Comparison of ENCODE assay signal across 9 cellular contexts in the genomic region with DNA sequence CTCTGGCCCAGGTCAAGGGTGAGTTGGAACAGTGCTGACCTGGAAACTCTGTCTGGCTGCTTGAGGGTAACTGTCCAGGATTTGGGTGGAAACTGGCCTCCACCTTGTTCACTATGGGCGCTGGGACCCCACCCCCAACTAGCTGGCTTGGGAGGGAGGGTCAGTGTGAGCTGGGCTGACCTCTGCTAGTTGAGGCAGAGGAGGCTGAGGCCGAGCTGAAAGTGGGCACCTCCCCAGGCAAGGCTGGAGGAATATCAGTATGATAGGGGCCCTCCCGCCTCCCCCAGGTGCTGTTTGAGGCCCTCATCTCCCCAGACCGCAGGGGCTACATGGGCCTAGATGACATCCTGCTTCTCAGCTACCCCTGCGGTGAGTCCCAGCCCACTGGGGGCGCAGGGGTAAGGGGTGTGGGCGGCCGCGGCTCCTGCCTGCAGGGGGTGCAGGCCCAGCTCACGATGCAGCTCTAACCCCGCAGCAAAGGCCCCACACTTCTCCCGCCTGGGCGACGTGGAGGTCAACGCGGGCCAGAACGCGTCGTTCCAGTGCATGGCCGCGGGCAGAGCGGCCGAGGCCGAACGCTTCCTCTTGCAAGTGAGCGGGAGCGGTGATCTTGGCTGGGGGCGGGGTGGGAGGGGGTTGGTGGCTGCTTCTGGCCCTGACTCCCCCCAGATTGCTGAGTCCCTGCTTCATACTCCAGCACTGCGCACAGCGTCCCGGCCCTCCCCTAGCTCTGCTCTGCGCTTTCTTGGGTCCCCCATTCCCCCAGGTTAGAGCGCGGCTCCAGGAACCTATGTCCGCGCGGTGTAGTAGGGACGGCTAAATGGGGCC. TPM values are rescaled to one million over a fixed set of nuclear protein-coding genes. Genes with fewer than 3 reads are reported as not detected.
DNase-seq lines count a peak whose midpoint lies in the region; ATAC-seq, FAIRE-seq and TF ChIP-seq lines count a peak whose summit lies in the region.
"Had no signal": no experiment of that assay in that cellular context is flagged by ENCODE, and none has a peak within 500 bp of the region (broad histone marks: within the 10 kb centered on the region; RNA-seq: fewer than 3 reads in every experiment).

No MANE protein-coding gene starts in this region.

- TF ChIP-seq CTCF in H1 (IDR thresholded peaks at IDR 0.05; ENCODE audit: control extremely low read depth in 1 of 3, insufficient read depth in 1 of 3, low read depth in 1 of 3, low read length in 3 of 3), result peak in 1 of 3 experiments; percentile 15; a peak in 2 of 4 replicates
- no peak for TF ChIP-seq CTCF in uterus (IDR thresholded peaks at IDR 0.05)

- no peak overlapping the region; the same call in 1 of the 2 replicates for H2BK12ac ChIP-seq in H1 (ENCODE audit: low read depth, low read length)

- H3K4me3 ChIP-seq in H1 (ENCODE audit: extremely low read depth in 1 of 4, insufficient read depth in 2 of 4, low read depth in 3 of 4, low read length in 4 of 4) (peak overlapping the region; percentile 47 to 69 (median 51)), mononuclear cell (ENCODE audit: low read length) (peak overlapping the region; percentile 10), uterus (peak overlapping the region; percentile 23 to 39)

- peak overlapping the region; percentile 59 for H3K4me3 Mint-ChIP-seq in activated T-cell treated with anti-CD3 and anti-CD28 coated beads, Interleukin-2, amount 50 U/mL, for 4 hours

- H3K23ac ChIP-seq in H1 (ENCODE audit: insufficient read length), result no peak overlapping the region

- no peak overlapping the region for H3K18ac ChIP-seq in H1 (ENCODE audit: extremely low read depth, low read length)

- peaks cover 0 to 8% of the 10 kb centered on the region in 2 experiments for H4K20me1 ChIP-seq in H1 (replicated peaks in 1 of 2; ENCODE audit: control insufficient read depth in 1 of 2, insufficient read depth in 2 of 2, low read length in 2 of 2)

- 14% methylated on average over 30 of the region's 38 CpGs; no CpG with 5 or more reads in 1 of the 2 experiments for WGBS in H1 (ENCODE audit: extremely low coverage in 1 of 2, insufficient coverage in 1 of 2, insufficient read length in 1 of 2, insufficient replicate concordance in 2 of 2, low coverage in 1 of 2, low lambda C conversion rate in 2 of 2, missing lambda C conversion rate in 1 of 2), 2 experiments

- H3K4me2 ChIP-seq in H1 (ENCODE audit: insufficient read depth in 1 of 2, low read depth in 2 of 2, low read length in 2 of 2), result peak overlapping the region; percentile 62 to 85

- H3K9me3 ChIP-seq in H1 (ENCODE audit: insufficient read depth in 2 of 2, low read depth in 1 of 2, low read length in 1 of 2) (no peaks in the 10 kb centered on the region), mononuclear cell (ENCODE audit: low read depth, low read length) (no peaks in the 10 kb centered on the region), uterus (no peaks in the 10 kb centered on the region)

- H3K4ac ChIP-seq in H1 (replicated peaks; ENCODE audit: insufficient read length, low read depth, low read length), result no peak overlapping the region

- H3K36me3 Mint-ChIP-seq in activated T-cell treated with anti-CD3 and anti-CD28 coated beads, Interleukin-2, amount 50 U/mL, for 4 hours (ENCODE audit: insufficient read depth), result no peaks in the 10 kb centered on the region

- H3K27me3 ChIP-seq in H1 (replicated peaks in 1 of 4; ENCODE audit: control insufficient read depth in 3 of 4, extremely low read depth in 1 of 4, insufficient read depth in 3 of 4, low read length in 3 of 4) (peaks cover 7 to 33% (median 27%) of the 10 kb centered on the region in 4 experiments), mononuclear cell (ENCODE audit: insufficient read depth, low read length) (peaks cover 34% of the 10 kb centered on the region), uterus (no peaks in the 10 kb centered on the region)

- peaks cover 14% of the 10 kb centered on the region; the same call in 1 of the 2 replicates for H3K23me2 ChIP-seq in H1 (ENCODE audit: low read depth, low read length)

- TF ChIP-seq POLR2A in H1 (IDR thresholded peaks at IDR 0.05; ENCODE audit: control extremely low read depth in 1 of 2, low read depth in 2 of 2, low read length in 2 of 2), result no peak
- no peak for TF ChIP-seq POLR2A in uterus (IDR thresholded peaks at IDR 0.05)

- peaks cover 8 to 23% (median 16%) of the 10 kb centered on the region in 4 experiments for H3K4me1 ChIP-seq in H1 (replicated peaks in 1 of 4; ENCODE audit: control insufficient read depth in 3 of 4, insufficient read depth in 4 of 4, low read length in 3 of 4)
- H3K4me1 ChIP-seq in mononuclear cell (ENCODE audit: insufficient read depth, low read length), result peaks cover 6% of the 10 kb centered on the region
- peaks cover 0 to 6% of the 10 kb centered on the region in 2 donors for H3K4me1 ChIP-seq in uterus

- H3K27ac ChIP-seq in H1 (ENCODE audit: low read depth, low read length), result no peak overlapping the region
- no peak overlapping the region for H3K27ac ChIP-seq in uterus

- H3K9ac ChIP-seq in H1 (replicated peaks in 1 of 4; ENCODE audit: extremely low read depth in 1 of 4, low read depth in 3 of 4, low read length in 3 of 4), result no peak overlapping the region

- intact Hi-C loops in uterus (cut with DNase I; ENCODE audit: low total_unique reads), result no loop called here

- TF ChIP-seq RAD21 in H1 (IDR thresholded peaks at IDR 0.05 in 1 of 2, conservative IDR thresholded peaks at IDR 0.05 in 1 of 2; ENCODE audit: low read depth in 2 of 2, low read length in 2 of 2), result no peak

- no peak overlapping the region for H3K14ac ChIP-seq in H1 (ENCODE audit: insufficient read length)

- H3K4me1 Mint-ChIP-seq in activated T-cell treated with anti-CD3 and anti-CD28 coated beads, Interleukin-2, amount 50 U/mL, for 4 hours (ENCODE audit: low read depth), result peaks cover 8% of the 10 kb centered on the region

- no peak overlapping the region for H2AK5ac ChIP-seq in H1 (ENCODE audit: low read depth, low read length)

- H3K79me2 ChIP-seq in H1 (ENCODE audit: control insufficient read depth in 1 of 2, insufficient read depth in 2 of 2, low read length in 2 of 2), result no peaks in the 10 kb centered on the region

- CTCF ChIA-PET in H1 (lab: Charles Lee; ENCODE audit: partially characterized antibody), result interaction anchor here (0.8 to 4.6 kb wide), 7 partner anchors 11 to 82 kb away, joined by 3 to 19 read pairs (median 5); no protein-coding TSS in a partner anchor

- H4K91ac ChIP-seq in H1 (replicated peaks; ENCODE audit: insufficient read length, low read length), result no peak overlapping the region

- ATAC-seq in activated T-cell treated with anti-CD3 and anti-CD28 coated beads, Interleukin-2, amount 50 U/mL, for 4 hours, result peak; percentile 47 to 55
- ATAC-seq in HG03175 (IDR thresholded peaks at IDR 0.05; ENCODE audit: unreplicated experiment), result no peak
- ATAC-seq in GM21576 (IDR thresholded peaks at IDR 0.05; ENCODE audit: unreplicated experiment), result no peak

- FAIRE-seq in H1 (lab: Jason Lieb, UNC) (no peak), HTR-8/SVneo (lab: Jason Lieb, UNC) (no peak)

- no peak overlapping the region for H4K5ac ChIP-seq in H1 (ENCODE audit: insufficient read length, low read depth, low read length)

- no peak for DNase-seq in activated T-cell treated with anti-CD3 and anti-CD28 coated beads, Interleukin-2, amount 50 U/mL, for 4 hours
- DNase-seq in activated T-cell treated with anti-CD3 and anti-CD28 coated beads, Interleukin-2, amount 50 U/mL, for 48 hours, result no peak
- DNase-seq in H1 (ENCODE audit: low read depth in 1 of 2, low spot score in 2 of 2) (no peak), uterus (no peak), HTR-8/SVneo (ENCODE audit: insufficient read length, low spot score) (no peak)
- DNase-seq: COR-L47 had no signal

- H3K56ac ChIP-seq in H1 (replicated peaks; ENCODE audit: insufficient read length, low read depth, low read length), result peak overlapping the region; percentile 63

- no peaks in the 10 kb centered on the region for H3K79me1 ChIP-seq in H1 (ENCODE audit: low read depth, low read length)

- H2BK120ac ChIP-seq in H1 (replicated peaks; ENCODE audit: low read depth, low read length), result no peak overlapping the region

- H4K8ac ChIP-seq in H1 (ENCODE audit: extremely low read depth, insufficient read depth, low read length), result peak overlapping the region; percentile 65

- TF ChIP-seq EP300 in H1 (IDR thresholded peaks at IDR 0.05; ENCODE audit: borderline replicate concordance in 1 of 2, low read depth in 2 of 2, low read length in 2 of 2), result no peak

- no peaks in the 10 kb centered on the region; a peak in 1 of 8 replicates for H3K36me3 ChIP-seq in H1 (ENCODE audit: control insufficient read depth in 2 of 4, insufficient read depth in 4 of 4, low read length in 3 of 4)
- no peaks in the 10 kb centered on the region for H3K36me3 ChIP-seq in uterus

- H2AFZ ChIP-seq in H1 (ENCODE audit: low read length), result no peak overlapping the region

- no peak overlapping the region for H2BK5ac ChIP-seq in H1 (ENCODE audit: low read depth, low read length)

- POLR2A ChIA-PET in H1 (lab: Charles Lee; ENCODE audit: partially characterized antibody), result interaction anchor here (1.1 to 2.6 kb wide), 4 partner anchors 9 to 29 kb away, joined by 3 to 11 read pairs (median 7); a partner anchor contains a TSS

- H2BK20ac ChIP-seq in H1 (ENCODE audit: low read length), result no peak overlapping the region

- no peak overlapping the region for H2BK15ac ChIP-seq in H1 (ENCODE audit: low read length)

- peaks cover 54% of the 10 kb centered on the region for H3K27me3 Mint-ChIP-seq in activated T-cell treated with anti-CD3 and anti-CD28 coated beads, Interleukin-2, amount 50 U/mL, for 4 hours (ENCODE audit: low read depth)

- H3K9me3 Mint-ChIP-seq in activated T-cell treated with anti-CD3 and anti-CD28 coated beads, Interleukin-2, amount 50 U/mL, for 4 hours, result no peaks in the 10 kb centered on the region

RNA-seq across cellular contexts. Expression of a gene that starts 22.9 kb away (rescaled TPM):
- total RNA-seq in activated T-cell treated with anti-CD3 and anti-CD28 coated beads, Interleukin-2, amount 50 U/mL, for 4 hours, result under 1 TPM; 0.19 to 0.78 (median 0.32) TPM
- total RNA-seq in H1 (2021; fragmentation: NEBNext Ultra II Directional; extraction: Animal tissue kit (Norgen Biotek cat#: 25700)), result 41.8 and 55.3 TPM in 2 replicates
- polyA plus RNA-seq in H1 (2011; rRNA removed), result 33.8 and 57.0 TPM in 2 replicates
- 41.3 TPM for polyA plus RNA-seq in H1 (2011; cell fraction: cytosol; rRNA removed)
- 84.9 TPM for polyA plus RNA-seq in H1 (2011; cell fraction: nucleus; rRNA removed)
- 23.1 to 40.3 TPM (median 37.9 TPM) in 4 replicates for polyA plus RNA-seq in H1 (2012, experiment 1 of 2)
- 38.4 TPM for polyA plus RNA-seq in H1 (2012, experiment 2 of 2)
- polyA plus RNA-seq in H1 (2013, experiment 1 of 2), result 29.7 TPM
- polyA plus RNA-seq in H1 (2013, experiment 2 of 2), result 33.1 TPM
- 39.2 and 41.2 TPM in 2 replicates for polyA minus RNA-seq in H1 (2011; rRNA and poly(A)+ RNA removed)
- 79.9 TPM for polyA minus RNA-seq in H1 (2011; cell fraction: cytosol; rRNA and poly(A)+ RNA removed)
- 57.9 TPM for polyA minus RNA-seq in H1 (2011; cell fraction: nucleus; rRNA and poly(A)+ RNA removed)
- total RNA-seq in mononuclear cell, result 0.52 TPM
- total RNA-seq in uterus, result 10 to 100 TPM in 3 of 4 donors, 1 to 10 TPM in 1; 9.5 to 48.2 (median 33.4) TPM

RNA-seq across cellular contexts. Expression of a gene that starts 28.5 kb away (rescaled TPM):
- total RNA-seq in activated T-cell treated with anti-CD3 and anti-CD28 coated beads, Interleukin-2, amount 50 U/mL, for 4 hours, result 10 to 100 TPM; 29.8 to 35.4 (median 32.6) TPM
- total RNA-seq in H1 (2021; fragmentation: NEBNext Ultra II Directional; extraction: Animal tissue kit (Norgen Biotek cat#: 25700)), result 24.4 and 26.5 TPM in 2 replicates
- 24.2 and 28.2 TPM in 2 replicates for polyA plus RNA-seq in H1 (2011; rRNA removed)
- polyA plus RNA-seq in H1 (2011; cell fraction: cytosol; rRNA removed), result 31.6 TPM
- polyA plus RNA-seq in H1 (2011; cell fraction: nucleus; rRNA removed), result 39.5 TPM
- 18.0 to 37.4 TPM (median 33.6 TPM) in 4 replicates for polyA plus RNA-seq in H1 (2012, experiment 1 of 2)
- 33.1 TPM for polyA plus RNA-seq in H1 (2012, experiment 2 of 2)
- polyA plus RNA-seq in H1 (2013, experiment 1 of 2), result 25.0 TPM
- polyA plus RNA-seq in H1 (2013, experiment 2 of 2), result 25.4 TPM
- polyA minus RNA-seq in H1 (2011; rRNA and poly(A)+ RNA removed), result 23.2 and 34.1 TPM in 2 replicates
- polyA minus RNA-seq in H1 (2011; cell fraction: cytosol; rRNA and poly(A)+ RNA removed), result 14.5 TPM
- 27.7 TPM for polyA minus RNA-seq in H1 (2011; cell fraction: nucleus; rRNA and poly(A)+ RNA removed)
- total RNA-seq in mononuclear cell, result 2.1 TPM
- total RNA-seq in uterus, result 10 to 100 TPM in 3 of 4 donors, 1 to 10 TPM in 1; 7.4 to 23.4 (median 20.7) TPM

Comparison
In these comparisons a context has a peak if more than half of its experiments do, and no peak if none do; other contexts are left out.
1. ATAC-seq: peak in activated T-cell treated with anti-CD3 and anti-CD28 coated beads, Interleukin-2, amount 50 U/mL, for 4 hours (2 of 2); none in HG03175 (single experiment) and GM21576 (single experiment).
2. Peak in every context shown above with its lines, with median percentiles within 50 percentile points of each other: H3K4me3 ChIP-seq.